ENCODE assay signal across 14 cellular contexts in genomic region chr4:99651370-99651769, GRCh38. TPM values are rescaled to one million over a fixed set of nuclear protein-coding genes. Genes with fewer than 3 reads are reported as not detected.
DNase-seq lines count a peak whose midpoint lies in the region; ATAC-seq and TF ChIP-seq lines count a peak whose summit lies in the region.
"Had no signal": no experiment of that assay in that cellular context is flagged by ENCODE, and none has a peak within 500 bp of the region (broad histone marks: within the 10 kb centered on the region; RNA-seq: fewer than 3 reads in every experiment).

No MANE protein-coding gene starts in this region.

- H3K4me3 ChIP-seq in SJCRH30, result peak overlapping the region; percentile 60
- no peak overlapping the region for H3K4me3 ChIP-seq in skeletal muscle satellite cell (ENCODE audit: low read length)

- no peak overlapping the region; the same call in 1 of the 2 replicates for H3K27ac ChIP-seq in SJCRH30

- in situ Hi-C loops in GM13976 (cut with MboI; ENCODE audit: low sequenced_read_pairs, unreplicated experiment), result no loop called here

- no peak overlapping the region for H3K27ac Mint-ChIP-seq in nephron
- H3K27ac Mint-ChIP-seq: CD8-positive, alpha-beta memory T cell had no signal

- peak overlapping the region; percentile 24 for H3K4me2 ChIP-seq in skeletal muscle satellite cell (ENCODE audit: low read length)

- H3K27me3 Mint-ChIP-seq in nephron (ENCODE audit: low read depth), result peaks cover 4% of the 10 kb centered on the region

- no peak for ATAC-seq in GM18861 (IDR thresholded peaks at IDR 0.05; ENCODE audit: unreplicated experiment)
- ATAC-seq: HCT116 had no signal

- H3K36me3 Mint-ChIP-seq in nephron (ENCODE audit: low read depth), result no peaks in the 10 kb centered on the region
- H3K36me3 Mint-ChIP-seq: CD8-positive, alpha-beta memory T cell had no signal

- DNase-seq in GM13976 (ENCODE audit: low spot score) (peak; percentile 20), SJCRH30 (no peak), GM10266 (ENCODE audit: extremely low spot score) (no peak), SIG-M5 (lab: John Stamatoyannopoulos, UW) (no peak)
- DNase-seq: Caco-2; CD8-positive, alpha-beta memory T cell; DND-41; GDM1; IMR-90 had no signal

- H3K9me3 Mint-ChIP-seq in nephron, result no peaks in the 10 kb centered on the region
- H3K9me3 Mint-ChIP-seq: CD8-positive, alpha-beta memory T cell had no signal

- no peaks in the 10 kb centered on the region for H3K27me3 ChIP-seq in SJCRH30
- peaks cover 31% of the 10 kb centered on the region for H3K27me3 ChIP-seq in skeletal muscle satellite cell (ENCODE audit: control insufficient read depth, insufficient read depth, low read length)

- H3K4me1 ChIP-seq in SJCRH30 (peaks cover 20% of the 10 kb centered on the region), skeletal muscle satellite cell (ENCODE audit: control insufficient read depth, insufficient read depth, low read length) (peaks cover 36% of the 10 kb centered on the region)
- H3K4me1 ChIP-seq: Caco-2 had no signal

- H3K9ac ChIP-seq in skeletal muscle satellite cell (ENCODE audit: low read depth, low read length), result no peak overlapping the region

- TF ChIP-seq CTCF in GM13976 (IDR thresholded peaks at IDR 0.05; ENCODE audit: borderline replicate concordance, control extremely low read depth, extremely low read depth, insufficient read depth, missing control alignments) (no peak), nephron (IDR thresholded peaks at IDR 0.05; ENCODE audit: unreplicated experiment in 3 of 3) (no peak), GM10266 (IDR thresholded peaks at IDR 0.05; ENCODE audit: control insufficient read depth, insufficient read depth, low read depth, missing control alignments) (no peak)

- peak overlapping the region in 2 of 3 experiments; percentile 74 to 86 for H3K4me3 Mint-ChIP-seq in nephron
- H3K4me3 Mint-ChIP-seq: CD8-positive, alpha-beta memory T cell had no signal

- no peaks in the 10 kb centered on the region for H3K36me3 ChIP-seq in SJCRH30
- H3K36me3 ChIP-seq in skeletal muscle satellite cell (ENCODE audit: insufficient read depth, low read length), result no peaks in the 10 kb centered on the region

- peaks cover 51% of the 10 kb centered on the region for H3K4me1 Mint-ChIP-seq in nephron
- H3K4me1 Mint-ChIP-seq: CD8-positive, alpha-beta memory T cell had no signal

- no peaks in the 10 kb centered on the region; the same call in 1 of the 2 replicates for H3K9me3 ChIP-seq in SJCRH30 (replicated peaks)
- no peaks in the 10 kb centered on the region for H3K9me3 ChIP-seq in skeletal muscle satellite cell (replicated peaks; ENCODE audit: low read length)
- H3K9me3 ChIP-seq: Caco-2 had no signal

RNA-seq across cellular contexts. Expression of gene C4orf54, which starts 6.3 kb away (rescaled TPM):
- 8.8 and 10.1 TPM in 2 replicates for total RNA-seq in SJCRH30 (2014; rRNA removed; shearing (Covaris generic))
- 0.44 TPM in 1 of 2 replicates, not detected in the other for total RNA-seq in skeletal muscle satellite cell (2012; rRNA removed)
- total RNA-seq: A673; Caco-2; CD8-positive, alpha-beta memory T cell; IMR-90 had no signal
